Comparison of ENCODE assay signal across 9 cellular contexts in the genomic region with DNA sequence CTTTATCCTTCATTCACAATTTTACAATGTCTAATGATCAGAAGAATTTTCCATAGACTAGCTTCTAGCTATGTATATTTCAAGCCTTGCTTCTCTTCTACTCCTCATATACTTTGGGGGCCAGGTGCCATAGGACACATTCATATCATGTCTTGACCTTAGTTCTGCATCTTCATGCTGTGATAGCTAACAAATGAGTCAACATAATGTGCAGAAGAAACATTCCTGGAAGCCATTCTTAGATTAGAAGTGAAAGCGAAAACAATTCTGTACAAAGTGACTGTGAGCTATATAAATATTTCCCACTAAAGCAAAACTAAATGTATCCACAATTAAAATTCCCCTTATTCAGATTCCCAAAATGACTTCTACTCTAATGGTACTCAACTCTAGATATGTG.
DNase-seq lines count a peak whose midpoint lies in the region; ATAC-seq and TF ChIP-seq lines count a peak whose summit lies in the region.
"Had no signal": no experiment of that assay in that cellular context is flagged by ENCODE, and none has a peak within 500 bp of the region (broad histone marks: within the 10 kb centered on the region; RNA-seq: fewer than 3 reads in every experiment).

No MANE protein-coding gene starts in this region.

- no peaks in the 10 kb centered on the region for H3K9me3 Mint-ChIP-seq in osteocyte (ENCODE audit: unreplicated experiment)

- TF ChIP-seq CTCF in osteocyte (IDR thresholded peaks at IDR 0.05): no peak

- no peak overlapping the region for H3K4me3 Mint-ChIP-seq in osteocyte (ENCODE audit: unreplicated experiment)

- no peaks in the 10 kb centered on the region for H3K27me3 Mint-ChIP-seq in osteocyte (ENCODE audit: unreplicated experiment)

- H3K36me3 Mint-ChIP-seq in osteocyte (ENCODE audit: unreplicated experiment): no peaks in the 10 kb centered on the region

- H3K4me1 Mint-ChIP-seq in osteocyte (ENCODE audit: unreplicated experiment): peaks cover 15% of the 10 kb centered on the region

- peak; percentile 52 for ATAC-seq in GM18909 (IDR thresholded peaks at IDR 0.05; ENCODE audit: poor library complexity, unreplicated experiment)
- peak; percentile 86 for ATAC-seq in GM21786 (IDR thresholded peaks at IDR 0.05; ENCODE audit: unreplicated experiment)
- peak; percentile 86 for ATAC-seq in HG03565 (IDR thresholded peaks at IDR 0.05; ENCODE audit: unreplicated experiment)

- H3K27ac Mint-ChIP-seq in osteocyte (ENCODE audit: unreplicated experiment): peak overlapping the region; percentile 15

- no peak for DNase-seq in osteocyte (ENCODE audit: extremely low spot score, unreplicated experiment)
- DNase-seq in amniotic stem cell (lab: John Stamatoyannopoulos, UW): no peak
- no peak for DNase-seq in NCI-H2196 treated with DMSO at 0.1 percent for 48 hours (lab: John Stamatoyannopoulos, UW; ENCODE audit: unreplicated experiment)
- no peak for DNase-seq in CD1c-positive myeloid dendritic cell (ENCODE audit: extremely low spot score)
- DNase-seq: DMS53, NCI-H446 treated with DMSO at 0.1 percent for 48 hours had no signal
